ENCODE assay signal across 11 cellular contexts in the genomic region with DNA sequence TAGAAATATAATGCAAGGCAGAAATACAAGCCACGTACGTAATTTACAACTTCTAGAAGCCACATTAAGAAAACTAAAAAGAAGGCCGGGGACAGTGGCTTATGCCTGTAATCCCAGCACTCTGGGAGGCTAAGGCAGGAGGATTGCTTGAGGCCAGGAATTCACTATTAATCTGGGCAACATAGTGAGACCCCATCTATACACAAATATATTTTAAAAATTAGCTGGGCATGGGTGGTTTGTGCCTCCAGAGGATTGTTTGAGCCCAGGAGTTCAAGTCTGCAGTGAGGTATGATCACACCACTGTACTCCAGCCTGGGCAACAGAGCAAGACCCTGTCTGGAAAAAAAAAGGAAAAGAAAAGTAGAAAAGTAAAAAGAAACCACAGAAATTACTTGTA.
"Had no signal": no experiment of that assay in that cellular context is flagged by ENCODE, and none has a peak within 500 bp of the region (broad histone marks: within the 10 kb centered on the region; RNA-seq: fewer than 3 reads in every experiment).

No MANE protein-coding gene starts in this region.

- H3K4me3 ChIP-seq: GM23248, GM23338, HAP-1 had no signal

- H3K9me3 Mint-ChIP-seq: H9, HFFc6 had no signal

- H3K27ac Mint-ChIP-seq: GM23338, HFFc6 had no signal

- FAIRE-seq: H1, H54 had no signal

- H3K27ac ChIP-seq: GM23248 had no signal

- H3K9ac ChIP-seq: GM23248 had no signal

- ATAC-seq: GM23338, HCT116 had no signal

- H3K9me3 ChIP-seq: HAP-1 had no signal

- H2AFZ ChIP-seq: GM23248, GM23338 had no signal

- H3K4me2 ChIP-seq: GM23338 had no signal

- H3K36me3 ChIP-seq: HAP-1 had no signal

- H3K4me3 Mint-ChIP-seq: GM23338, H9, HFFc6 had no signal

- DNase-seq: GM23248, GOT3, H7, H9, HCEC 1CT, HFFc6 had no signal
